ENCODE assay signal across 1 cellular context in the genomic region with DNA sequence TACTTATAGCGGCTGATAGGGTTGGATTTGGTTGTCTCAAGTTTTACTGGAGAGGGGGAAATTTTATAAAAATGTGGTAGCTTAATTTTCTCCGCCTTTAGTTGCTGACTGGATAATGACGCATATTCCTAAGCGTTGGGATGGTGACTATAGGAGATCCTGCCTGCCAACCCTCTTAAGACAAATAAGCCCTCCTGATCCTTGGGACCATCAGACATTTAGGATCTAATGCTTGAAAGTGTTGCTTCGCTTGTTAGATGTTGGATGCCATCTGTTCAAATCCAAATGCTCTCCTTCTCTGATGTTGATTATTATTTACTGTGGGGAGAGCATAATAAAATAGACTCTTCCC.
TF ChIP-seq lines count a peak whose summit lies in the region.

No MANE protein-coding gene starts in this region.

TF ChIP-seq in WTC11, 78 proteins besides CTCF, POLR2A, EP300 and RAD21 (continued from another document):
- TF ChIP-seq, protein P1, sequence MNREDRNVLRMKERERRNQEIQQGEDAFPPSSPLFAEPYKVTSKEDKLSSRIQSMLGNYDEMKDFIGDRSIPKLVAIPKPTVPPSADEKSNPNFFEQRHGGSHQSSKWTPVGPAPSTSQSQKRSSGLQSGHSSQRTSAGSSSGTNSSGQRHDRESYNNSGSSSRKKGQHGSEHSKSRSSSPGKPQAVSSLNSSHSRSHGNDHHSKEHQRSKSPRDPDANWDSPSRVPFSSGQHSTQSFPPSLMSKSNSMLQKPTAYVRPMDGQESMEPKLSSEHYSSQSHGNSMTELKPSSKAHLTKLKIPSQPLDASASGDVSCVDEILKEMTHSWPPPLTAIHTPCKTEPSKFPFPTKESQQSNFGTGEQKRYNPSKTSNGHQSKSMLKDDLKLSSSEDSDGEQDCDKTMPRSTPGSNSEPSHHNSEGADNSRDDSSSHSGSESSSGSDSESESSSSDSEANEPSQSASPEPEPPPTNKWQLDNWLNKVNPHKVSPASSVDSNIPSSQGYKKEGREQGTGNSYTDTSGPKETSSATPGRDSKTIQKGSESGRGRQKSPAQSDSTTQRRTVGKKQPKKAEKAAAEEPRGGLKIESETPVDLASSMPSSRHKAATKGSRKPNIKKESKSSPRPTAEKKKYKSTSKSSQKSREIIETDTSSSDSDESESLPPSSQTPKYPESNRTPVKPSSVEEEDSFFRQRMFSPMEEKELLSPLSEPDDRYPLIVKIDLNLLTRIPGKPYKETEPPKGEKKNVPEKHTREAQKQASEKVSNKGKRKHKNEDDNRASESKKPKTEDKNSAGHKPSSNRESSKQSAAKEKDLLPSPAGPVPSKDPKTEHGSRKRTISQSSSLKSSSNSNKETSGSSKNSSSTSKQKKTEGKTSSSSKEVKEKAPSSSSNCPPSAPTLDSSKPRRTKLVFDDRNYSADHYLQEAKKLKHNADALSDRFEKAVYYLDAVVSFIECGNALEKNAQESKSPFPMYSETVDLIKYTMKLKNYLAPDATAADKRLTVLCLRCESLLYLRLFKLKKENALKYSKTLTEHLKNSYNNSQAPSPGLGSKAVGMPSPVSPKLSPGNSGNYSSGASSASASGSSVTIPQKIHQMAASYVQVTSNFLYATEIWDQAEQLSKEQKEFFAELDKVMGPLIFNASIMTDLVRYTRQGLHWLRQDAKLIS (CRISPR knock-in tag; IDR thresholded peaks at IDR 0.05; ENCODE audit: borderline replicate concordance): no peak
- TF ChIP-seq, protein P2, sequence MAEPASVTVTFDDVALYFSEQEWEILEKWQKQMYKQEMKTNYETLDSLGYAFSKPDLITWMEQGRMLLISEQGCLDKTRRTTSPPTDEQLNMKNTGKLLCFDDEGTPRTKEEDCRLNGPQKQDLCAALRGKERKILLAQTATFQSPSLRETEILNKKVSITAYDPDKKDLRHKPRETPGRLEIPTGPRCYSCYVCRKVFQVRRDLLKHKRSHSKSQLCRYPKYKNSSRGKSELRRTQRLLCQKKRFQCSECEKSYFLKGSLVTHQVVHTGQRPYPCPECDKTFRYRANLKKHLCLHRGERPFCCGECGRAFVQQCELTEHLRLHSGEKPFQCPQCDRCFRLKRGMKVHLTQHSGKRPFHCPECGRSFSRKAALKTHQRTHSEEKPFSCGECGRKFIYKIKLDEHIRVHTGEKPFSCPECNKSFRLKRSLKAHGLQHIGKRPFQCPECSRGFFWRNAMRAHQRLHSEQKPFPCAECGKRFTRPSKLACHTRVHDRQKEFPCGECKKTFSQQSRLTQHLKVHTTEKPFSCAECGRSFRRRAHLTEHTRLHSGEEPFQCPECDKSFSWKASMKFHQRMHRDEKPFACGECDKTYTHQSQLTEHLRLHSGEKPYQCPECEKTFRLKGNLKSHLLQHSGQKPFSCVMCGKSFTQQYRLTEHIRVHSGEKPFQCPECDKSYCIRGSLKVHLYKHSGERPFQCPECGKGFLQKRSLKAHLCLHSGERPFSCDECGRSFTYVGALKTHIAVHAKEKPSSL (CRISPR knock-in tag; conservative IDR thresholded peaks at IDR 0.05): no peak
- no peak for TF ChIP-seq KAT7 (CRISPR knock-in tag; IDR thresholded peaks at IDR 0.05; ENCODE audit: borderline replicate concordance)
- no peak for TF ChIP-seq ATF1 (CRISPR knock-in tag; IDR thresholded peaks at IDR 0.05)
- TF ChIP-seq TCF7 (CRISPR knock-in tag; IDR thresholded peaks at IDR 0.05; ENCODE audit: low read depth): no peak
